In genomic region chr22:24515025-24515338, GRCh38 we compare ENCODE assay signal across 23 cellular contexts. TPM values are rescaled to one million over a fixed set of nuclear protein-coding genes. Genes with fewer than 3 reads are reported as not detected.
"Had no signal": no experiment of that assay in that cellular context is flagged by ENCODE, and none has a peak within 500 bp of the region (broad histone marks: within the 10 kb centered on the region; RNA-seq: fewer than 3 reads in every experiment).

No MANE protein-coding gene starts in this region.

- H3K27ac ChIP-seq: foreskin keratinocyte, left lung, ovary, prostate gland, testis, uterus had no signal

- H3K9me3 ChIP-seq: left lung, ovary, prostate gland, spleen, stomach, testis, uterus had no signal

- H3K4me1 ChIP-seq: prostate gland, uterus had no signal

- H3K4me3 Mint-ChIP-seq: activated naive CD8-positive, alpha-beta T cell treated with anti-CD3 and anti-CD28 coated beads for 36 hours; mesothelial cell of epicardium; naive thymus-derived CD8-positive, alpha-beta T cell; WTC11 had no signal

- DNase-seq: activated CD4-positive, alpha-beta T cell treated with anti-CD3 and anti-CD28 coated beads, Interleukin-2, amount 50 U/mL, for 48 hours; activated CD8-positive, alpha-beta memory T cell treated with anti-CD3 and anti-CD28 coated beads, Interleukin-2, amount 50 U/mL, for 48 hours; activated naive CD4-positive, alpha-beta T cell treated with Interleukin-2 at 50 U/mL for 16 hours; activated naive CD8-positive, alpha-beta T cell treated with anti-CD3 and anti-CD28 coated beads for 36 hours; activated T-cell treated with anti-CD3 and anti-CD28 coated beads, Interleukin-2, amount 50 U/mL, for 48 hours; central memory CD4-positive, alpha-beta T cell; dermis blood vessel endothelial cell; effector memory CD4-positive, alpha-beta T cell; foreskin keratinocyte; kidney glomerular epithelial cell; left lung; naive thymus-derived CD8-positive, alpha-beta T cell; ovary; spleen; stimulated activated CD4-positive, alpha-beta T cell treated with anti-CD3 and anti-CD28 coated beads, Interleukin-4, amount 100 ng/mL, for 1 hour; testis; trophoblast cell; uterus had no signal

- ATAC-seq: foreskin keratinocyte; left lung; naive thymus-derived CD8-positive, alpha-beta T cell; WTC11 had no signal

- H3K9me3 Mint-ChIP-seq: activated naive CD8-positive, alpha-beta T cell treated with anti-CD3 and anti-CD28 coated beads for 36 hours; mesothelial cell of epicardium; naive thymus-derived CD8-positive, alpha-beta T cell; WTC11 had no signal

- H3K36me3 Mint-ChIP-seq: activated naive CD8-positive, alpha-beta T cell treated with anti-CD3 and anti-CD28 coated beads for 36 hours; mesothelial cell of epicardium; naive thymus-derived CD8-positive, alpha-beta T cell; WTC11 had no signal

- H3K27ac Mint-ChIP-seq: activated naive CD8-positive, alpha-beta T cell treated with anti-CD3 and anti-CD28 coated beads for 36 hours; mesothelial cell of epicardium; WTC11 had no signal

- FAIRE-seq: astrocyte had no signal

- H3K4me3 ChIP-seq: left lung, ovary, prostate gland, spleen, stomach, testis, uterus had no signal

RNA-seq across cellular contexts. Expression of gene UPB1, which starts 19.9 kb away (rescaled TPM):
- polyA plus RNA-seq: foreskin keratinocyte had no signal
